ENCODE assay signal across 7 cellular contexts in the genomic region with DNA sequence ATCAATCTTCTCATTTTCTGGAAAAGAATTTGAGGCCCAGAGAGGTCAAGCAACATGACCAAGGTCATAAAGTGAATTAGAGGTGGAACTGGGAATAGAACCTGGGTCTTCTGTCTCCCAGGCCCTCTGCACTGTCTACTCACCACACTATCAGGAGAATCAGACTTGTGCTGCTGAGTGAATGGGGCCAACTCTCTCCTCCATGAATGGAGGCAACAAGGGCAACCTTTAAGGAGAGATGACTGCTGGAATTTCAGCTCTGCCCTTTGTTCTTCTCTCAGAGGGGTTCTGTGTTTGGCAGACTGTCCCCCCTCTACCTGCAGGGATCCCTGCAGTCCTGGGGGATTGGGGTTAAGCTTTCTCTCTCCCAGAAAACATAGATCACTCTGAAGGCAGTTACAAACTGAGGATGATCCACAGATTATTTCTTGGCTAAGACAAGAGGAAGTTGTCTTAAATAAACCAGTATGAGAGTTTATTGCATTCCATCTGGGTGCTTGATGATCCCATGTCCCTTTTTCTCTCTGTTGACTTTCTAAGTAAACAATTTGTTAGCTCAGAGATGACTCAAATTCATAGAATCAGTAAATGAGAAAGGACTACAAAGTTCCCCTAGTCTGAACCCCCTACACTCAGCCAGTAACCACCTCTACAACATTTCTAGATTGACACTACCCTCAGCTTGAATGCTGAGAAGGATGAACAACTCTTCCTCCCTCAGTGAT.
DNase-seq lines count a peak whose midpoint lies in the region; ATAC-seq and TF ChIP-seq lines count a peak whose summit lies in the region.

No MANE protein-coding gene starts in this region.

- H4K20me1 ChIP-seq in GM23338 (replicated peaks; ENCODE audit: insufficient read depth): no peaks in the 10 kb centered on the region

- peak overlapping the region; percentile 54; the same call in 1 of the 2 replicates for H3K4me2 ChIP-seq in GM23338

- H3K4me1 ChIP-seq in GM23338 (ENCODE audit: insufficient read depth): peaks cover 33% of the 10 kb centered on the region
- peaks cover 16% of the 10 kb centered on the region for H3K4me1 ChIP-seq in endodermal cell (ENCODE audit: control insufficient read depth, insufficient read depth, low read length)
- peaks cover 21% of the 10 kb centered on the region for H3K4me1 ChIP-seq in neuron (ENCODE audit: insufficient read depth, low read length)

- no peak overlapping the region for H3K4me3 Mint-ChIP-seq in GM23338
- H3K4me3 Mint-ChIP-seq in endodermal cell: no peak overlapping the region

- H3K9ac ChIP-seq in endodermal cell (ENCODE audit: extremely low read depth, low read length, poor library complexity, severe bottlenecking): no peak overlapping the region

- peak overlapping the region; percentile 38 for H2AFZ ChIP-seq in GM23338
- H2AFZ ChIP-seq in neuron (ENCODE audit: low read depth, low read length): peak overlapping the region; percentile 74

- DNase-seq in GM23338 (ENCODE audit: low spot score): no peak
- DNase-seq in OCI-M1 (lab: John Stamatoyannopoulos, UW): peak; percentile 84
- DNase-seq in endodermal cell: no peak
- no peak for DNase-seq in amniotic stem cell (lab: John Stamatoyannopoulos, UW)

- H3K27me3 ChIP-seq in GM23338 (ENCODE audit: insufficient read depth) (no peaks in the 10 kb centered on the region), endodermal cell (ENCODE audit: control insufficient read depth, insufficient read depth, low read length, poor library complexity, severe bottlenecking) (no peaks in the 10 kb centered on the region), neuron (ENCODE audit: insufficient read depth, low read length) (no peaks in the 10 kb centered on the region)

- no peaks in the 10 kb centered on the region; the same call in 2 of the 3 replicates for H3K36me3 Mint-ChIP-seq in GM23338 (ENCODE audit: low read depth)
- H3K36me3 Mint-ChIP-seq in endodermal cell (ENCODE audit: low read depth): no peaks in the 10 kb centered on the region

- H3K9me2 ChIP-seq in GM23338 (ENCODE audit: insufficient read depth): 0 out of 2 replicates have a peak, but pooled peaks cover 2% of the 10 kb centered on the region

- H3K27ac ChIP-seq in GM23338 (ENCODE audit: low read depth): no peak overlapping the region
- peak overlapping the region; percentile 78 for H3K27ac ChIP-seq in endodermal cell (ENCODE audit: low read depth, low read length)

- ATAC-seq in GM23338 (no peak), GM18517 (IDR thresholded peaks at IDR 0.05; ENCODE audit: unreplicated experiment) (no peak), GM19467 (IDR thresholded peaks at IDR 0.05; ENCODE audit: unreplicated experiment) (no peak)

- H3K27me3 Mint-ChIP-seq in GM23338 (ENCODE audit: insufficient read depth, low read depth, poor library complexity) (peaks cover 9% of the 10 kb centered on the region), endodermal cell (ENCODE audit: insufficient read depth) (peaks cover 3% of the 10 kb centered on the region)

- TF ChIP-seq CTCF in GM23338 (conservative IDR thresholded peaks at IDR 0.05; ENCODE audit: low read depth in 2 of 2) (no peak), endodermal cell (conservative IDR thresholded peaks at IDR 0.05) (no peak)

- H3K4me3 ChIP-seq in GM23338 (no peak overlapping the region), endodermal cell (ENCODE audit: low read length) (no peak overlapping the region), neuron (ENCODE audit: low read length) (peak overlapping the region; percentile 36)

- H3K79me2 ChIP-seq in GM23338 (replicated peaks; ENCODE audit: insufficient read depth): no peaks in the 10 kb centered on the region

- no peaks in the 10 kb centered on the region for H3F3A ChIP-seq in GM23338 (replicated peaks; ENCODE audit: low read depth)

- H3K36me3 ChIP-seq in GM23338 (ENCODE audit: insufficient read depth) (no peaks in the 10 kb centered on the region), endodermal cell (ENCODE audit: control insufficient read depth, insufficient read depth, low read length) (no peaks in the 10 kb centered on the region), neuron (ENCODE audit: insufficient read depth, low read length) (no peaks in the 10 kb centered on the region)

- peaks cover 17% of the 10 kb centered on the region for H3K9me3 ChIP-seq in endodermal cell (ENCODE audit: control insufficient read depth, low read length)
- H3K9me3 ChIP-seq in neuron (ENCODE audit: low read length): peaks cover 4% of the 10 kb centered on the region

- H3K4me1 Mint-ChIP-seq in GM23338: peaks cover 36% of the 10 kb centered on the region
- H3K4me1 Mint-ChIP-seq in endodermal cell: peaks cover 43% of the 10 kb centered on the region

- H3K27ac Mint-ChIP-seq in GM23338: peak overlapping the region; percentile 83
- peak overlapping the region; percentile 87 for H3K27ac Mint-ChIP-seq in endodermal cell

- peaks cover 3% of the 10 kb centered on the region; the same call in 2 of the 3 replicates for H3K9me3 Mint-ChIP-seq in GM23338
- peaks cover 2% of the 10 kb centered on the region for H3K9me3 Mint-ChIP-seq in endodermal cell

TF ChIP-seq in GM23338, 12 proteins besides CTCF, POLR2A, EP300 and RAD21 (continues in another document):
- TF ChIP-seq, protein P1, sequence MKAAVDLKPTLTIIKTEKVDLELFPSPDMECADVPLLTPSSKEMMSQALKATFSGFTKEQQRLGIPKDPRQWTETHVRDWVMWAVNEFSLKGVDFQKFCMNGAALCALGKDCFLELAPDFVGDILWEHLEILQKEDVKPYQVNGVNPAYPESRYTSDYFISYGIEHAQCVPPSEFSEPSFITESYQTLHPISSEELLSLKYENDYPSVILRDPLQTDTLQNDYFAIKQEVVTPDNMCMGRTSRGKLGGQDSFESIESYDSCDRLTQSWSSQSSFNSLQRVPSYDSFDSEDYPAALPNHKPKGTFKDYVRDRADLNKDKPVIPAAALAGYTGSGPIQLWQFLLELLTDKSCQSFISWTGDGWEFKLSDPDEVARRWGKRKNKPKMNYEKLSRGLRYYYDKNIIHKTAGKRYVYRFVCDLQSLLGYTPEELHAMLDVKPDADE (IDR thresholded peaks at IDR 0.05): no peak
- TF ChIP-seq, protein P2, sequence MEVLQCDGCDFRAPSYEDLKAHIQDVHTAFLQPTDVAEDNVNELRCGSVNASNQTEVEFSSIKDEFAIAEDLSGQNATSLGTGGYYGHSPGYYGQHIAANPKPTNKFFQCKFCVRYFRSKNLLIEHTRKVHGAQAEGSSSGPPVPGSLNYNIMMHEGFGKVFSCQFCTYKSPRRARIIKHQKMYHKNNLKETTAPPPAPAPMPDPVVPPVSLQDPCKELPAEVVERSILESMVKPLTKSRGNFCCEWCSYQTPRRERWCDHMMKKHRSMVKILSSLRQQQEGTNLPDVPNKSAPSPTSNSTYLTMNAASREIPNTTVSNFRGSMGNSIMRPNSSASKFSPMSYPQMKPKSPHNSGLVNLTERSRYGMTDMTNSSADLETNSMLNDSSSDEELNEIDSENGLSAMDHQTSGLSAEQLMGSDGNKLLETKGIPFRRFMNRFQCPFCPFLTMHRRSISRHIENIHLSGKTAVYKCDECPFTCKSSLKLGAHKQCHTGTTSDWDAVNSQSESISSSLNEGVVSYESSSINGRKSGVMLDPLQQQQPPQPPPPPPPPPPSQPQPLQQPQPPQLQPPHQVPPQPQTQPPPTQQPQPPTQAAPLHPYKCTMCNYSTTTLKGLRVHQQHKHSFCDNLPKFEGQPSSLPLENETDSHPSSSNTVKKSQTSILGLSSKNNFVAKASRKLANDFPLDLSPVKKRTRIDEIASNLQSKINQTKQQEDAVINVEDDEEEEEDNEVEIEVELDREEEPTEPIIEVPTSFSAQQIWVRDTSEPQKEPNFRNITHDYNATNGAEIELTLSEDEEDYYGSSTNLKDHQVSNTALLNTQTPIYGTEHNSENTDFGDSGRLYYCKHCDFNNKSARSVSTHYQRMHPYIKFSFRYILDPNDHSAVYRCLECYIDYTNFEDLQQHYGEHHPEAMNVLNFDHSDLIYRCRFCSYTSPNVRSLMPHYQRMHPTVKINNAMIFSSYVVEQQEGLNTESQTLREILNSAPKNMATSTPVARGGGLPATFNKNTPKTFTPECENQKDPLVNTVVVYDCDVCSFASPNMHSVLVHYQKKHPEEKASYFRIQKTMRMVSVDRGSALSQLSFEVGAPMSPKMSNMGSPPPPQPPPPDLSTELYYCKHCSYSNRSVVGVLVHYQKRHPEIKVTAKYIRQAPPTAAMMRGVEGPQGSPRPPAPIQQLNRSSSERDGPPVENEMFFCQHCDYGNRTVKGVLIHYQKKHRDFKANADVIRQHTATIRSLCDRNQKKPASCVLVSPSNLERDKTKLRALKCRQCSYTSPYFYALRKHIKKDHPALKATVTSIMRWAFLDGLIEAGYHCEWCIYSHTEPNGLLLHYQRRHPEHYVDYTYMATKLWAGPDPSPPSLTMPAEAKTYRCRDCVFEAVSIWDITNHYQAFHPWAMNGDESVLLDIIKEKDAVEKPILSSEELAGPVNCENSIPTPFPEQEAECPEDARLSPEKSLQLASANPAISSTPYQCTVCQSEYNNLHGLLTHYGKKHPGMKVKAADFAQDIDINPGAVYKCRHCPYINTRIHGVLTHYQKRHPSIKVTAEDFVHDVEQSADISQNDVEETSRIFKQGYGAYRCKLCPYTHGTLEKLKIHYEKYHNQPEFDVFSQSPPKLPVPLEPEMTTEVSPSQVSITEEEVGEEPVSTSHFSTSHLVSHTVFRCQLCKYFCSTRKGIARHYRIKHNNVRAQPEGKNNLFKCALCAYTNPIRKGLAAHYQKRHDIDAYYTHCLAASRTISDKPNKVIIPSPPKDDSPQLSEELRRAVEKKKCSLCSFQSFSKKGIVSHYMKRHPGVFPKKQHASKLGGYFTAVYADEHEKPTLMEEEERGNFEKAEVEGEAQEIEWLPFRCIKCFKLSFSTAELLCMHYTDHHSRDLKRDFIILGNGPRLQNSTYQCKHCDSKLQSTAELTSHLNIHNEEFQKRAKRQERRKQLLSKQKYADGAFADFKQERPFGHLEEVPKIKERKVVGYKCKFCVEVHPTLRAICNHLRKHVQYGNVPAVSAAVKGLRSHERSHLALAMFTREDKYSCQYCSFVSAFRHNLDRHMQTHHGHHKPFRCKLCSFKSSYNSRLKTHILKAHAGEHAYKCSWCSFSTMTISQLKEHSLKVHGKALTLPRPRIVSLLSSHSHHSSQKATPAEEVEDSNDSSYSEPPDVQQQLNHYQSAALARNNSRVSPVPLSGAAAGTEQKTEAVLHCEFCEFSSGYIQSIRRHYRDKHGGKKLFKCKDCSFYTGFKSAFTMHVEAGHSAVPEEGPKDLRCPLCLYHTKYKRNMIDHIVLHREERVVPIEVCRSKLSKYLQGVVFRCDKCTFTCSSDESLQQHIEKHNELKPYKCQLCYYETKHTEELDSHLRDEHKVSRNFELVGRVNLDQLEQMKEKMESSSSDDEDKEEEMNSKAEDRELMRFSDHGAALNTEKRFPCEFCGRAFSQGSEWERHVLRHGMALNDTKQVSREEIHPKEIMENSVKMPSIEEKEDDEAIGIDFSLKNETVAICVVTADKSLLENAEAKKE (CRISPR knock-in tag; IDR thresholded peaks at IDR 0.05): no peak
- no peak for TF ChIP-seq CREB1 (CRISPR knock-in tag; IDR thresholded peaks at IDR 0.05; ENCODE audit: low read depth)
